8 cellular contexts compared by ENCODE assay signal in the genomic region with DNA sequence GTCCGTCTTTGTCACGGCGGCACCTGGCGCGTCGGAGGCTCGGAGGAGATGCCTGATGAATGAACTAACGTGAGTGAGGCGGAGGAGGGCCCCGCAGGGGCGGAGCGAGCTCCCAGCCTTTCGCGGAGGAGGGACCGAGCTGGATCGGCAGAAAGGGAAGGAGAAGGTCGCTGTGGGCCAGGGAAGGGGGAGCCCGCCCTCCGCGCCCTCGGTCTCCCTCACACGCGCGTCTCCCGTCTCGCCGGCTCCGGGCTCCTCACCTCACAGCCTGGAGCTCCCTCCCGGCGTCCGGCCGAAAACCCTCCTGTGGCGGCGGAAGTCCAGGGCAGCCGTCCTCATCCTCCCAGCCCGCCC. TPM values are rescaled to one million over a fixed set of nuclear protein-coding genes. Genes with fewer than 3 reads are reported as not detected.
DNase-seq lines count a peak whose midpoint lies in the region; ATAC-seq, FAIRE-seq and TF ChIP-seq lines count a peak whose summit lies in the region.

No MANE protein-coding gene starts in this region.

- peak overlapping the region; percentile 94 for H3K4me3 ChIP-seq in GM12875 (ENCODE audit: low read depth, low read length)
- peak overlapping the region; percentile 70 for H3K4me3 ChIP-seq in astrocyte (ENCODE audit: insufficient read depth, low read depth, low read length)
- H3K4me3 ChIP-seq in hepatocyte = peak overlapping the region; percentile 97

- H3K9me3 Mint-ChIP-seq in astrocyte (ENCODE audit: unreplicated experiment) = no peaks in the 10 kb centered on the region

- H3K36me3 ChIP-seq in astrocyte (ENCODE audit: insufficient read depth, low read length) = peaks cover 5% of the 10 kb centered on the region
- no peaks in the 10 kb centered on the region for H3K36me3 ChIP-seq in hepatocyte (replicated peaks; ENCODE audit: insufficient read depth, low read depth)

- H3K27ac ChIP-seq in astrocyte (ENCODE audit: low read depth, low read length) = peak overlapping the region; percentile 85
- peak overlapping the region; percentile 99 for H3K27ac ChIP-seq in hepatocyte

- H3K4me1 ChIP-seq in astrocyte (ENCODE audit: insufficient read depth, low read length) = peaks cover 30% of the 10 kb centered on the region
- H3K4me1 ChIP-seq in hepatocyte (ENCODE audit: insufficient read depth) = peaks cover 17% of the 10 kb centered on the region

- H3K4me3 Mint-ChIP-seq in astrocyte (ENCODE audit: unreplicated experiment) = peak overlapping the region; percentile 85

- peak overlapping the region; percentile 96 for H3K9ac ChIP-seq in astrocyte (ENCODE audit: low read length)

- no peaks in the 10 kb centered on the region for H3K27me3 ChIP-seq in astrocyte (ENCODE audit: insufficient read depth, low read length)
- H3K27me3 ChIP-seq in hepatocyte = no peaks in the 10 kb centered on the region

- peaks cover 10% of the 10 kb centered on the region for H3K36me3 Mint-ChIP-seq in astrocyte (ENCODE audit: low read depth, unreplicated experiment)

- H2AFZ ChIP-seq in astrocyte (ENCODE audit: low read depth, low read length) (peak overlapping the region; percentile 89), hepatocyte (peak overlapping the region; percentile 100)

- peaks cover 72% of the 10 kb centered on the region for H4K20me1 ChIP-seq in astrocyte (ENCODE audit: insufficient read depth, low read length)
- peaks cover 10% of the 10 kb centered on the region for H4K20me1 ChIP-seq in hepatocyte (ENCODE audit: insufficient read depth, poor library complexity, severe bottlenecking)

- H3K4me2 ChIP-seq in astrocyte (ENCODE audit: low read length) = peak overlapping the region; percentile 97
- peak overlapping the region; percentile 99 for H3K4me2 ChIP-seq in hepatocyte

- H3K27me3 Mint-ChIP-seq in astrocyte (ENCODE audit: low read depth, unreplicated experiment) = no peaks in the 10 kb centered on the region

- H3K9me3 ChIP-seq in astrocyte (ENCODE audit: insufficient read depth, low read depth, low read length) (no peaks in the 10 kb centered on the region), hepatocyte (ENCODE audit: low read depth) (no peaks in the 10 kb centered on the region)

- peaks cover 29% of the 10 kb centered on the region for H3K4me1 Mint-ChIP-seq in astrocyte (ENCODE audit: low read depth, unreplicated experiment)

- TF ChIP-seq CTCF in GM12875 (IDR thresholded peaks at IDR 0.05; ENCODE audit: borderline replicate concordance, insufficient read depth, low read depth, low read length) (no peak), astrocyte (IDR thresholded peaks at IDR 0.05; ENCODE audit: insufficient read depth, low read depth, low read length) (no peak), hepatocyte (IDR thresholded peaks at IDR 0.05; ENCODE audit: poor library complexity) (no peak)

- ATAC-seq in HG02623 (IDR thresholded peaks at IDR 0.05; ENCODE audit: unreplicated experiment) (peak; percentile 59), sciatic nerve (peak; percentile 80)

- H3K79me2 ChIP-seq in astrocyte (ENCODE audit: insufficient read depth, low read length) (peaks cover 75% of the 10 kb centered on the region), hepatocyte (peaks cover 43% of the 10 kb centered on the region)

- FAIRE-seq in astrocyte (lab: Jason Lieb, UNC) = no peak

- intact Hi-C loops in sciatic nerve (cut with DNase I) = no loop called here

- DNase-seq in NCI-H1092 (lab: John Stamatoyannopoulos, UW) (peak; percentile 54), T-helper 22 cell (ENCODE audit: low read depth) (peak; percentile 29), astrocyte (ENCODE audit: low read depth) (peak; percentile 69), hepatocyte (ENCODE audit: low spot score) (peak; percentile 90), sciatic nerve (ENCODE audit: low spot score) (peak; percentile 87), hippocampal formation (lab: John Stamatoyannopoulos, UW) (no peak)

- peak overlapping the region; percentile 72 for H3K27ac Mint-ChIP-seq in astrocyte (ENCODE audit: unreplicated experiment)

- WGBS in hepatocyte (ENCODE audit: low lambda C conversion rate, missing lambda C conversion rate) = 4% methylated on average over 29 of the region's 36 CpGs

- no peaks in the 10 kb centered on the region for H3K9me2 ChIP-seq in hepatocyte (replicated peaks; ENCODE audit: insufficient read depth)

RNA-seq across cellular contexts. Expression of a gene that starts 0.5 kb away (rescaled TPM):
- total RNA-seq in astrocyte (30.3 and 30.5 TPM in 2 replicates), hepatocyte (16.5 and 19.4 TPM in 2 replicates), sciatic nerve (30.0 TPM)
- polyA plus RNA-seq in hepatocyte = 10.5 and 13.2 TPM in 2 replicates

Comparison
In these comparisons a context has a peak if more than half of its experiments do, and no peak if none do; other contexts are left out.
1. DNase-seq: peak in NCI-H1092 (single experiment), T-helper 22 cell (single experiment), astrocyte (single experiment), hepatocyte (single experiment) and sciatic nerve (single experiment); none in hippocampal formation (0 of 2).
2. Peak in every context shown above with its lines, with median percentiles within 50 percentile points of each other: H3K4me3 ChIP-seq.